In genomic region chr6:167686204-167686893, GRCh38 we compare ENCODE assay signal across 21 cellular contexts.
A peak's percentile ranks its signal among the peaks of the same experiment; 100 is the strongest.
DNase-seq lines count a peak whose midpoint lies in the region; ATAC-seq, FAIRE-seq and TF ChIP-seq lines count a peak whose summit lies in the region.
"Had no signal": no experiment of that assay in that cellular context is flagged by ENCODE, and none has a peak within 500 bp of the region (broad histone marks: within the 10 kb centered on the region; RNA-seq: fewer than 3 reads in every experiment).

No MANE protein-coding gene starts in this region.

- no peak for TF ChIP-seq CTCF in HepG2 (CRISPR knock-in tag; IDR thresholded peaks at IDR 0.05)
- no peak for TF ChIP-seq CTCF in right lobe of liver (IDR thresholded peaks at IDR 0.05)
- TF ChIP-seq CTCF in K562 (IDR thresholded peaks at IDR 0.05 in 2 of 3, conservative IDR thresholded peaks at IDR 0.05 in 1 of 3; ENCODE audit: insufficient read depth in 2 of 3, low read depth in 1 of 3, low read length in 3 of 3): no peak
- TF ChIP-seq CTCF in glutamatergic neuron (IDR thresholded peaks at IDR 0.05; ENCODE audit: partially characterized antibody, unreplicated experiment): no peak

- in situ Hi-C loops in HepG2 (cut with HindIII; ENCODE audit: extremely low pct_ligation_motif_present, low pct_unique_long_range_greater_than_20kb) (no loop called here), K562 (cut with MboI) (no loop called here)

- H3K9me1 ChIP-seq in K562 (ENCODE audit: control insufficient read depth, insufficient read depth, low read length): no peaks in the 10 kb centered on the region

- TF ChIP-seq POLR2A in HepG2 (IDR thresholded peaks at IDR 0.05; ENCODE audit: insufficient read depth in 1 of 2, low read depth in 2 of 2, low read length in 2 of 2) (no peak), right lobe of liver (IDR thresholded peaks at IDR 0.05) (no peak), K562 (conservative IDR thresholded peaks at IDR 0.05) (no peak)

- peaks cover 11% of the 10 kb centered on the region for H3K9me3 Mint-ChIP-seq in glutamatergic neuron (ENCODE audit: unreplicated experiment)
- H3K9me3 Mint-ChIP-seq: GM23338 had no signal

- DNase-seq in HepG2 (ENCODE audit: low spot score) (no peak), right lobe of liver (no peak), K562 (ENCODE audit: extremely low read depth in 1 of 4, low spot score in 3 of 4) (no peak), glutamatergic neuron (no peak), urothelium cell line (ENCODE audit: low spot score) (no peak), NCI-H510A (lab: John Stamatoyannopoulos, UW) (no peak), glomerular visceral epithelial cell (ENCODE audit: extremely low spot score) (no peak), NCI-H1436 (lab: John Stamatoyannopoulos, UW) (no peak)
- DNase-seq: 8988T; Caco-2; CD4-positive, CD25-positive, alpha-beta regulatory T cell; CD8-positive, alpha-beta memory T cell; HFFc6; IMR-90; KG1 had no signal

- H3K4me2 ChIP-seq in HepG2 (ENCODE audit: low read depth, low read length) (no peak overlapping the region), K562 (ENCODE audit: insufficient read depth, low read length) (no peak overlapping the region)
- H3K4me2 ChIP-seq: GM23338 had no signal

- peaks cover 37% of the 10 kb centered on the region for H3K4me1 Mint-ChIP-seq in glutamatergic neuron (ENCODE audit: low read depth, unreplicated experiment)
- H3K4me1 Mint-ChIP-seq: CD8-positive, alpha-beta memory T cell had no signal

- ATAC-seq in HepG2 (no peak), right lobe of liver (no peak), K562 (no peak)
- ATAC-seq: HCT116 had no signal

- intact Hi-C loops in HepG2 (cut with micrococcal nuclease; ENCODE audit: unreplicated experiment) (no loop called here), right lobe of liver (cut with DNase I) (no loop called here), K562 (cut with micrococcal nuclease) (no loop called here)

- H3K79me2 ChIP-seq in HepG2 (ENCODE audit: insufficient read depth, low read length): no peaks in the 10 kb centered on the region
- H3K79me2 ChIP-seq in K562 (ENCODE audit: control insufficient read depth, insufficient read depth, low read length): no peaks in the 10 kb centered on the region

- H4K20me1 ChIP-seq in HepG2 (ENCODE audit: insufficient read depth, low read length) (no peaks in the 10 kb centered on the region), K562 (replicated peaks; ENCODE audit: control insufficient read depth, insufficient read depth, low read length) (no peaks in the 10 kb centered on the region)

- no peak overlapping the region for H3K9ac ChIP-seq in HepG2 (ENCODE audit: insufficient read depth, low read depth, low read length)
- H3K9ac ChIP-seq in K562 (ENCODE audit: insufficient read depth in 1 of 2, low read depth in 2 of 2, low read length in 2 of 2): no peak overlapping the region

- H3K4me3 ChIP-seq in HepG2 (replicated peaks in 1 of 3; ENCODE audit: insufficient read depth in 1 of 3, low read depth in 2 of 3, low read length in 3 of 3) (no peak overlapping the region), right lobe of liver (no peak overlapping the region), K562 (no peak overlapping the region)
- H3K4me3 ChIP-seq: GM23338 had no signal

- H3K27ac ChIP-seq in HepG2 (ENCODE audit: extremely low read length, insufficient read depth, low read length) (no peak overlapping the region), right lobe of liver (no peak overlapping the region), K562 (ENCODE audit: extremely low read depth, low read depth, low read length) (no peak overlapping the region)

- peaks cover 6% of the 10 kb centered on the region for H3K36me3 Mint-ChIP-seq in glutamatergic neuron (ENCODE audit: unreplicated experiment)
- H3K36me3 Mint-ChIP-seq: CD4-positive, CD25-positive, alpha-beta regulatory T cell; CD8-positive, alpha-beta memory T cell had no signal

- H2AFZ ChIP-seq in HepG2 (ENCODE audit: low read length) (no peak overlapping the region), K562 (ENCODE audit: low read depth, low read length) (no peak overlapping the region)

- H3K36me3 ChIP-seq in HepG2 (replicated peaks in 1 of 2; ENCODE audit: control insufficient read depth in 1 of 2, insufficient read depth in 2 of 2, low read length in 2 of 2) (no peaks in the 10 kb centered on the region), right lobe of liver (no peaks in the 10 kb centered on the region), K562 (ENCODE audit: control insufficient read depth, insufficient read depth, low read length) (no peaks in the 10 kb centered on the region)

- BruUV-seq in HepG2 (replicated peaks; lab: Mats Ljungman, UMichigan) (no TSS peak), K562 (replicated peaks; lab: Mats Ljungman, UMichigan) (no TSS peak)

- no peaks in the 10 kb centered on the region for H3K27me3 ChIP-seq in HepG2 (ENCODE audit: control insufficient read depth in 1 of 2, insufficient read depth in 2 of 2, low read length in 2 of 2)
- H3K27me3 ChIP-seq in right lobe of liver: no peaks in the 10 kb centered on the region
- peaks cover 37 to 67% of the 10 kb centered on the region in 2 experiments for H3K27me3 ChIP-seq in K562 (ENCODE audit: control insufficient read depth in 2 of 2, insufficient read depth in 2 of 2, low read length in 2 of 2)

- CTCF ChIA-PET in HepG2 (lab: Yijun Ruan, JAX; ENCODE audit: low intra/inter-chr PET ratio, low total read pairs): no interaction called here
- CTCF ChIA-PET in K562 (lab: Yijun Ruan, JAX; ENCODE audit: low intra/inter-chr PET ratio): no interaction called here

- 82% methylated on average over 7 of the region's 7 CpGs for WGBS in HepG2 (ENCODE audit: low lambda C conversion rate)
- 65% methylated on average over 6 of the region's 7 CpGs for WGBS in right lobe of liver (ENCODE audit: insufficient coverage, low coverage, low lambda C conversion rate, missing lambda C conversion rate)
- under 1% methylated on average over 7 of the region's 7 CpGs for WGBS in K562 (ENCODE audit: insufficient coverage, low coverage, missing lambda C conversion rate)

- peak overlapping the region; percentile 63 for H3K4me3 Mint-ChIP-seq in glutamatergic neuron (ENCODE audit: unreplicated experiment)
- H3K4me3 Mint-ChIP-seq: CD4-positive, CD25-positive, alpha-beta regulatory T cell; CD8-positive, alpha-beta memory T cell; GM23338; HFFc6 had no signal

- H3K27ac Mint-ChIP-seq in glutamatergic neuron (ENCODE audit: unreplicated experiment): peak overlapping the region; percentile 87
- H3K27ac Mint-ChIP-seq: CD4-positive, CD25-positive, alpha-beta regulatory T cell; CD8-positive, alpha-beta memory T cell; GM23338; HFFc6 had no signal

- H3K4me1 ChIP-seq in HepG2 (ENCODE audit: insufficient read depth, low read length) (peaks cover 68% of the 10 kb centered on the region), right lobe of liver (peaks cover 0 to 37% (median 17%) of the 10 kb centered on the region in 4 donors), K562 (replicated peaks in 1 of 2; ENCODE audit: control insufficient read depth in 2 of 2, insufficient read depth in 2 of 2, low read length in 2 of 2) (no peaks in the 10 kb centered on the region; a peak in 1 of 5 replicates)

- FAIRE-seq in HepG2 (lab: Jason Lieb, UNC) (no peak), K562 (lab: Jason Lieb, UNC) (no peak), urothelium cell line (lab: Jason Lieb, UNC) (peak; percentile 93)
- FAIRE-seq: D721Med, G401.6, GM12892, GM18507 had no signal

- POLR2A ChIA-PET in HepG2 (lab: Yijun Ruan, JAX): no interaction called here
- POLR2A ChIA-PET in K562 (lab: Yijun Ruan, JAX): interaction anchor here (0.6 kb wide), 1 partner anchor 17 kb away, joined by 4 read pairs; no protein-coding TSS in a partner anchor

- H3K27me3 Mint-ChIP-seq in glutamatergic neuron (ENCODE audit: unreplicated experiment): peaks cover 12% of the 10 kb centered on the region

- TF ChIP-seq RAD21 in HepG2 (CRISPR knock-in tag; IDR thresholded peaks at IDR 0.05): no peak
- no peak for TF ChIP-seq RAD21 in K562 (CRISPR knock-in tag; conservative IDR thresholded peaks at IDR 0.05 in 1 of 2, IDR thresholded peaks at IDR 0.05 in 1 of 2)

- H3K9me3 ChIP-seq in HepG2 (ENCODE audit: low read length) (no peaks in the 10 kb centered on the region), right lobe of liver (no peaks in the 10 kb centered on the region), K562 (replicated peaks; ENCODE audit: control insufficient read depth, insufficient read depth, low read depth, low read length) (peaks cover 7% of the 10 kb centered on the region; the same call in 1 of the 2 replicates)
- H3K9me3 ChIP-seq: Caco-2 had no signal

- TF ChIP-seq EP300 in HepG2 (IDR thresholded peaks at IDR 0.05; ENCODE audit: low read depth in 2 of 2, low read length in 2 of 2): no peak
- no peak for TF ChIP-seq EP300 in HepG2 (CRISPR knock-in tag; IDR thresholded peaks at IDR 0.05; ENCODE audit: borderline replicate concordance)
- TF ChIP-seq EP300 in K562 (IDR thresholded peaks at IDR 0.05; ENCODE audit: low read length): no peak

TF ChIP-seq in HepG2, 621 proteins besides CTCF, POLR2A, EP300 and RAD21 (continues in another document):
- TF ChIP-seq TBX3 (IDR thresholded peaks at IDR 0.05; ENCODE audit: borderline replicate concordance) (0 out of 2 replicates have a peak, but pooled peaks have one; percentile 9), HOXA7 (CRISPR knock-in tag; IDR thresholded peaks at IDR 0.05) (peak; percentile 79; the same call in 1 of the 2 replicates), ZNF275 (CRISPR knock-in tag; IDR thresholded peaks at IDR 0.05; ENCODE audit: borderline replicate concordance) (no peak)

TF ChIP-seq in K562, 482 proteins besides CTCF, POLR2A, EP300 and RAD21:
- TF ChIP-seq ARID2 (IDR thresholded peaks at IDR 0.05) (peak; percentile 23; the same call in 1 of the 2 replicates), FOXK2 (conservative IDR thresholded peaks at IDR 0.05 in 1 of 2, IDR thresholded peaks at IDR 0.05 in 1 of 2; ENCODE audit: low read depth in 2 of 2) (no peak), KDM1A (IDR thresholded peaks at IDR 0.05) (peak in 1 of 2 experiments; percentile 70; a peak in 1 of 4 replicates), ZNF644 (tag; IDR thresholded peaks at IDR 0.05; ENCODE audit: low read depth) (no peak), SNIP1 (IDR thresholded peaks at IDR 0.05; ENCODE audit: low read depth) (no peak), RFX5 (IDR thresholded peaks at IDR 0.05; ENCODE audit: low read depth, low read length) (no peak)

Comparison
In these comparisons a context has a peak if more than half of its experiments do, and no peak if none do; other contexts are left out.
1. Of the 241 proteins assayed by ChIP-seq in both HepG2 and K562: peak only in HepG2: MNT; only in K562: ARID2; in both: none; in neither: 237; mixed calls (peak in some experiments, not most) for 2.